Comparison of ENCODE assay signal across 7 cellular contexts in the genomic region with DNA sequence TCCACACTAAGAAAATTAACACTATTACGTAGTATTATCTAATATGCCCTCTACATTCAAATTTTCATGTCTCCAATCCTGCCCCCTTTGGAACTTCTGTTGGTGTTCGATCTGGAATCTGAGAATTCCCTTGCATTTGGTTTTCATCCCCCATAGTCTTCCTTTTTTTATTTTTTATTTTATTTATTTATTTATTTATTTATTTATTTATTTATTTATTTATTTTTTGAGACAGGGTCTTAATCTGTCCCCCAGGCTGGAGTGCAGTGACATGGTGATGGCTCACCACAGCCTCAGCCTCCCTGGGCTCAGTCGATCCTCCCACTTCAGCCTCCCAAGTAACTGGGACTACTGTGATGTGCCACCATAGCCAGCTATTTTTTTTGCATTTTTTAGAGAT.
"Had no signal": no experiment of that assay in that cellular context is flagged by ENCODE, and none has a peak within 500 bp of the region (broad histone marks: within the 10 kb centered on the region; RNA-seq: fewer than 3 reads in every experiment).

No MANE protein-coding gene starts in this region.

- ATAC-seq: HCT116, K562 had no signal

- DNase-seq: GM23248, GOT3, H7, IMR-90, KG1 had no signal
